In genomic region chr14:101760138-101761011, GRCh38 we compare ENCODE assay signal across 7 cellular contexts. TPM values are rescaled to one million over a fixed set of nuclear protein-coding genes. Genes with fewer than 3 reads are reported as not detected.
A peak's percentile ranks its signal among the peaks of the same experiment; 100 is the strongest.
DNase-seq lines count a peak whose midpoint lies in the region; ATAC-seq, FAIRE-seq and TF ChIP-seq lines count a peak whose summit lies in the region.

No MANE protein-coding gene starts in this region.

- TF ChIP-seq CTCF in activated B cell treated with CpG ODN at 0.5 μM for 24 hours (IDR thresholded peaks at IDR 0.05) = no peak
- TF ChIP-seq CTCF in bronchial epithelial cell (IDR thresholded peaks at IDR 0.05; ENCODE audit: insufficient read depth, low read length, severe bottlenecking) = no peak

- H3K27ac ChIP-seq in skeletal muscle tissue (ENCODE audit: low read depth, low read length) = peak overlapping the region; percentile 65

- peak overlapping the region; percentile 70 for H3K4me3 Mint-ChIP-seq in activated B cell treated with CpG ODN at 0.5 μM for 24 hours

- H3K27me3 Mint-ChIP-seq in activated B cell treated with CpG ODN at 0.5 μM for 24 hours = peaks cover 7% of the 10 kb centered on the region

- peaks cover 18% of the 10 kb centered on the region for H3K4me1 Mint-ChIP-seq in activated B cell treated with CpG ODN at 0.5 μM for 24 hours

- peak; percentile 84 for DNase-seq in NCI-H226
- DNase-seq in activated B cell treated with CpG ODN at 0.5 μM for 24 hours = peak; percentile 80
- peak; percentile 92 for DNase-seq in bronchial epithelial cell (ENCODE audit: low read depth)
- peak; percentile 97 for DNase-seq in iPS-NIHi7 (ENCODE audit: extremely low spot score)

- H3K9me3 ChIP-seq in skeletal muscle tissue (ENCODE audit: control insufficient read depth in 3 of 3, low read length in 3 of 3) = no peaks in the 10 kb centered on the region

- ATAC-seq in GM18868 (IDR thresholded peaks at IDR 0.05; ENCODE audit: unreplicated experiment) (peak; percentile 56), HG03159 (IDR thresholded peaks at IDR 0.05; ENCODE audit: unreplicated experiment) (peak; percentile 46), activated B cell treated with CpG ODN at 0.5 μM for 24 hours (ENCODE audit: low read depth) (peak; percentile 79)

- H3K9ac ChIP-seq in skeletal muscle tissue (ENCODE audit: low read depth in 1 of 3, low read length in 3 of 3) = peak overlapping the region in 2 of 3 donors; percentile 40 to 64

- intact Hi-C loops in activated B cell treated with CpG ODN at 0.5 μM for 24 hours (cut with micrococcal nuclease) = loop anchor here (1.0 kb wide), 9 partner anchors 29 to 602 kb away; partner anchors contain the start of genes CINP, DYNC1H1, HSP90AA1 and TECPR2

- peaks cover 17% of the 10 kb centered on the region for H3K36me3 Mint-ChIP-seq in activated B cell treated with CpG ODN at 0.5 μM for 24 hours (ENCODE audit: low read depth)

- H3K4me1 ChIP-seq in skeletal muscle tissue (ENCODE audit: control insufficient read depth in 3 of 3, insufficient read depth in 3 of 3, low read length in 3 of 3) = peaks cover 5 to 10% (median 6%) of the 10 kb centered on the region in 3 donors

- no peaks in the 10 kb centered on the region for H3K36me3 ChIP-seq in bronchial epithelial cell (ENCODE audit: control insufficient read depth, insufficient read depth, low read length)
- H3K36me3 ChIP-seq in skeletal muscle tissue (ENCODE audit: control insufficient read depth in 3 of 3, insufficient read depth in 3 of 3, low read length in 3 of 3) = peaks cover 8 to 9% (median 8%) of the 10 kb centered on the region in 3 donors

- H3K9me3 Mint-ChIP-seq in activated B cell treated with CpG ODN at 0.5 μM for 24 hours = no peaks in the 10 kb centered on the region

- FAIRE-seq in bronchial epithelial cell (lab: Jason Lieb, UNC) = no peak

- POLR2A ChIA-PET in activated B cell treated with CpG ODN at 0.5 μM for 24 hours (lab: Charles Lee) = interaction anchor here (0.6 to 2.3 kb wide), 18 partner anchors 14 to 204 kb away, joined by 3 to 15 read pairs (median 4); partner anchors contain the start of gene DYNC1H1

- H3K4me3 ChIP-seq in bronchial epithelial cell (ENCODE audit: low read depth, low read length) = peak overlapping the region; percentile 93
- H3K4me3 ChIP-seq in skeletal muscle tissue (ENCODE audit: low read length in 3 of 3) = peak overlapping the region; percentile 60 to 74 (median 74)

- no peaks in the 10 kb centered on the region for H3K27me3 ChIP-seq in bronchial epithelial cell (ENCODE audit: control insufficient read depth, insufficient read depth, low read length)
- H3K27me3 ChIP-seq in skeletal muscle tissue (ENCODE audit: control insufficient read depth in 3 of 3, insufficient read depth in 3 of 3, low read length in 3 of 3) = no peaks in the 10 kb centered on the region

- CTCF ChIA-PET in activated B cell treated with CpG ODN at 0.5 μM for 24 hours (lab: Charles Lee) = interaction anchor here (1.0 to 1.2 kb wide), 2 partner anchors 11 to 53 kb away, joined by 3 to 5 read pairs; no protein-coding TSS in a partner anchor

- H3K27ac Mint-ChIP-seq in activated B cell treated with CpG ODN at 0.5 μM for 24 hours = peak overlapping the region; percentile 12

RNA-seq across cellular contexts. Expression of gene PPP2R5C, which starts 1.1 kb away (rescaled TPM):
- total RNA-seq in activated B cell treated with CpG ODN at 0.5 μM for 24 hours = 197 and 227 TPM in 2 replicates
- total RNA-seq in bronchial epithelial cell = 71.3 and 104 TPM in 2 replicates
- 55.3 TPM for total RNA-seq in skeletal muscle tissue

Comparison
In these comparisons a context has a peak if more than half of its experiments do, and no peak if none do; other contexts are left out.
1. Peak in every context shown above with its lines: DNase-seq, ATAC-seq, H3K4me3 ChIP-seq and H3K27ac ChIP-seq.